ENCODE assay signal across 13 cellular contexts in genomic region chr6:99790679-99791078, GRCh38.
DNase-seq lines count a peak whose midpoint lies in the region; ATAC-seq and TF ChIP-seq lines count a peak whose summit lies in the region.
"Had no signal": no experiment of that assay in that cellular context is flagged by ENCODE, and none has a peak within 500 bp of the region (broad histone marks: within the 10 kb centered on the region; RNA-seq: fewer than 3 reads in every experiment).

No MANE protein-coding gene starts in this region.

- H2AFZ ChIP-seq in SU-DHL-6 (ENCODE audit: low read depth, low read length, severe bottlenecking) (no peak overlapping the region), osteoblast (ENCODE audit: low read length) (no peak overlapping the region)

- H3F3A ChIP-seq in SU-DHL-6 (ENCODE audit: insufficient read depth): no peaks in the 10 kb centered on the region

- TF ChIP-seq EP300 in Ishikawa (IDR thresholded peaks at IDR 0.05; ENCODE audit: borderline replicate concordance) (no peak), upper lobe of left lung (IDR thresholded peaks at IDR 0.05) (no peak)

- H3K9me3 ChIP-seq in SU-DHL-6 (ENCODE audit: insufficient read depth, low read length) (no peaks in the 10 kb centered on the region), osteoblast (ENCODE audit: low read depth, low read length) (no peaks in the 10 kb centered on the region), upper lobe of left lung (no peaks in the 10 kb centered on the region)

- TF ChIP-seq CTCF in SU-DHL-6 (IDR thresholded peaks at IDR 0.05; ENCODE audit: insufficient read depth, low read length, poor library complexity, severe bottlenecking) (peak; percentile 26), osteoblast (IDR thresholded peaks at IDR 0.05; ENCODE audit: extremely low read depth, low read depth, low read length) (peak; percentile 26), upper lobe of left lung (IDR thresholded peaks at IDR 0.05) (no peak)

- peak; percentile 2 to 15 for DNase-seq in NCI-H446 (lab: John Stamatoyannopoulos, UW)
- no peak for DNase-seq in NCI-H446 treated with DMSO at 0.1 percent for 48 hours (lab: John Stamatoyannopoulos, UW)
- no peak for DNase-seq in osteoblast (ENCODE audit: insufficient read length, low spot score, missing footprints)
- DNase-seq in upper lobe of left lung: no peak
- DNase-seq: activated naive CD8-positive, alpha-beta T cell treated with anti-CD3 and anti-CD28 coated beads for 36 hours; midbrain; stimulated activated CD8-positive, alpha-beta memory T cell treated with anti-CD3 and anti-CD28 coated beads, Interleukin-4, amount 100 ng/mL, for 48 hours; T-helper 17 cell had no signal

- H3K4me3 ChIP-seq in SU-DHL-6 (ENCODE audit: insufficient read depth, low read length, poor library complexity, severe bottlenecking) (no peak overlapping the region), osteoblast (ENCODE audit: insufficient read depth, low read length) (no peak overlapping the region), upper lobe of left lung (no peak overlapping the region)
- H3K4me3 ChIP-seq: skin epidermis had no signal

- H3K9ac ChIP-seq in SU-DHL-6 (ENCODE audit: low read length): no peak overlapping the region

- H3K27me3 ChIP-seq in SU-DHL-6 (ENCODE audit: low read length): no peaks in the 10 kb centered on the region
- H3K27me3 ChIP-seq in osteoblast (ENCODE audit: insufficient read depth, low read length): no peaks in the 10 kb centered on the region
- no peaks in the 10 kb centered on the region for H3K27me3 ChIP-seq in upper lobe of left lung

- TF ChIP-seq RAD21 in Ishikawa (IDR thresholded peaks at IDR 0.05; ENCODE audit: low read depth): peak; percentile 21; the same call in 1 of the 2 replicates

- no peak overlapping the region for H3K27ac ChIP-seq in SU-DHL-6 (ENCODE audit: low read depth, low read length)
- H3K27ac ChIP-seq in osteoblast (ENCODE audit: low read depth, low read length): no peak overlapping the region
- H3K27ac ChIP-seq in upper lobe of left lung: no peak overlapping the region
- H3K27ac ChIP-seq: skin epidermis had no signal

- ATAC-seq in GM19467 (IDR thresholded peaks at IDR 0.05; ENCODE audit: unreplicated experiment) (no peak), HG02763 (IDR thresholded peaks at IDR 0.05; ENCODE audit: unreplicated experiment) (no peak), upper lobe of left lung (ENCODE audit: low FRiP score in 2 of 2) (no peak)
- ATAC-seq: T-helper 17 cell had no signal

- H3K4me1 ChIP-seq in osteoblast (ENCODE audit: insufficient read depth, low read length): no peaks in the 10 kb centered on the region
- H3K4me1 ChIP-seq in upper lobe of left lung: no peaks in the 10 kb centered on the region

- H3K4me2 ChIP-seq in SU-DHL-6 (ENCODE audit: low read depth, low read length, poor library complexity, severe bottlenecking): no peak overlapping the region
- H3K4me2 ChIP-seq in osteoblast (ENCODE audit: insufficient read depth, low read length): no peak overlapping the region

- H3K79me2 ChIP-seq in SU-DHL-6 (ENCODE audit: insufficient read depth, low read length) (no peaks in the 10 kb centered on the region), osteoblast (ENCODE audit: insufficient read depth, low read length) (no peaks in the 10 kb centered on the region)

- H4K20me1 ChIP-seq in SU-DHL-6 (ENCODE audit: low read depth, low read length): no peaks in the 10 kb centered on the region
- no peaks in the 10 kb centered on the region for H4K20me1 ChIP-seq in osteoblast (ENCODE audit: insufficient read depth, low read length)

- no peaks in the 10 kb centered on the region for H3K36me3 ChIP-seq in SU-DHL-6 (ENCODE audit: low read length)
- H3K36me3 ChIP-seq in osteoblast (ENCODE audit: insufficient read depth, low read length): no peaks in the 10 kb centered on the region
- no peaks in the 10 kb centered on the region for H3K36me3 ChIP-seq in upper lobe of left lung

- no peak for TF ChIP-seq POLR2A in upper lobe of left lung (IDR thresholded peaks at IDR 0.05)

- no peaks in the 10 kb centered on the region for H3K9me2 ChIP-seq in SU-DHL-6 (replicated peaks; ENCODE audit: insufficient read depth, low read length)

TF ChIP-seq in Ishikawa, 13 proteins besides CTCF, POLR2A, EP300 and RAD21:
- TF ChIP-seq ZBTB7A (IDR thresholded peaks at IDR 0.05; ENCODE audit: low read depth) (no peak), TAF1 (IDR thresholded peaks at IDR 0.05; ENCODE audit: low read depth) (no peak), NFIC (IDR thresholded peaks at IDR 0.05) (no peak), USF1 (IDR thresholded peaks at IDR 0.05) (no peak), TEAD4 (IDR thresholded peaks at IDR 0.05) (no peak), MAX (IDR thresholded peaks at IDR 0.05) (no peak), EGR1 (IDR thresholded peaks at IDR 0.05) (no peak), REST (IDR thresholded peaks at IDR 0.05; ENCODE audit: low read depth) (no peak)

Comparison
In these comparisons a context has a peak if more than half of its experiments do, and no peak if none do; other contexts are left out.
1. DNase-seq: peak in NCI-H446 (2 of 2); none in NCI-H446 treated with DMSO at 0.1 percent for 48 hours (single experiment), osteoblast (single experiment) and upper lobe of left lung (0 of 2).
2. CTCF ChIP-seq: peak in SU-DHL-6 (single experiment) and osteoblast (single experiment); none in upper lobe of left lung (0 of 6).